18 cellular contexts compared by ENCODE assay signal in genomic region chr10:109746861-109747260, GRCh38.
"Had no signal": no experiment of that assay in that cellular context is flagged by ENCODE, and none has a peak within 500 bp of the region (broad histone marks: within the 10 kb centered on the region; RNA-seq: fewer than 3 reads in every experiment).

No MANE protein-coding gene starts in this region.

- H3K27ac ChIP-seq: coronary artery, dorsolateral prefrontal cortex, esophagus muscularis mucosa, foreskin keratinocyte, gastroesophageal sphincter, heart left ventricle, hepatocyte, left lung, lower lobe of right lung had no signal

- H3K4me3 Mint-ChIP-seq: immature natural killer cell, mesothelial cell of epicardium had no signal

- H3K36me3 Mint-ChIP-seq: immature natural killer cell, mesothelial cell of epicardium had no signal

- H3K4me3 ChIP-seq: coronary artery, dorsolateral prefrontal cortex, esophagus muscularis mucosa, gastroesophageal sphincter, heart left ventricle, hepatocyte, left lung, lower lobe of right lung had no signal

- ATAC-seq: foreskin keratinocyte, gastroesophageal sphincter, heart left ventricle, left cardiac atrium, left lung, left ventricle myocardium superior, lower lobe of right lung had no signal

- H3K9me3 ChIP-seq: esophagus muscularis mucosa, gastroesophageal sphincter, heart left ventricle, left lung, lower lobe of right lung had no signal

- DNase-seq: dermis blood vessel endothelial cell; dorsolateral prefrontal cortex; effector CD4-positive, alpha-beta T cell; effector memory CD4-positive, alpha-beta T cell; foreskin keratinocyte; heart left ventricle; hypothalamus; immature natural killer cell; left cardiac atrium; left lung; left ventricle myocardium superior; lower lobe of right lung; mesenchymal stem cell had no signal

- H3K9me3 Mint-ChIP-seq: immature natural killer cell had no signal

- H3K36me3 ChIP-seq: esophagus muscularis mucosa, gastroesophageal sphincter, heart left ventricle, left lung, lower lobe of right lung had no signal

- H3K4me1 ChIP-seq: foreskin keratinocyte, heart left ventricle, left lung, lower lobe of right lung had no signal

- H3K4me1 Mint-ChIP-seq: immature natural killer cell had no signal

- H3K27me3 ChIP-seq: dorsolateral prefrontal cortex, esophagus muscularis mucosa, foreskin keratinocyte, gastroesophageal sphincter, heart left ventricle, hepatocyte, left lung had no signal
